1 cellular context compared by ENCODE assay signal in the genomic region with DNA sequence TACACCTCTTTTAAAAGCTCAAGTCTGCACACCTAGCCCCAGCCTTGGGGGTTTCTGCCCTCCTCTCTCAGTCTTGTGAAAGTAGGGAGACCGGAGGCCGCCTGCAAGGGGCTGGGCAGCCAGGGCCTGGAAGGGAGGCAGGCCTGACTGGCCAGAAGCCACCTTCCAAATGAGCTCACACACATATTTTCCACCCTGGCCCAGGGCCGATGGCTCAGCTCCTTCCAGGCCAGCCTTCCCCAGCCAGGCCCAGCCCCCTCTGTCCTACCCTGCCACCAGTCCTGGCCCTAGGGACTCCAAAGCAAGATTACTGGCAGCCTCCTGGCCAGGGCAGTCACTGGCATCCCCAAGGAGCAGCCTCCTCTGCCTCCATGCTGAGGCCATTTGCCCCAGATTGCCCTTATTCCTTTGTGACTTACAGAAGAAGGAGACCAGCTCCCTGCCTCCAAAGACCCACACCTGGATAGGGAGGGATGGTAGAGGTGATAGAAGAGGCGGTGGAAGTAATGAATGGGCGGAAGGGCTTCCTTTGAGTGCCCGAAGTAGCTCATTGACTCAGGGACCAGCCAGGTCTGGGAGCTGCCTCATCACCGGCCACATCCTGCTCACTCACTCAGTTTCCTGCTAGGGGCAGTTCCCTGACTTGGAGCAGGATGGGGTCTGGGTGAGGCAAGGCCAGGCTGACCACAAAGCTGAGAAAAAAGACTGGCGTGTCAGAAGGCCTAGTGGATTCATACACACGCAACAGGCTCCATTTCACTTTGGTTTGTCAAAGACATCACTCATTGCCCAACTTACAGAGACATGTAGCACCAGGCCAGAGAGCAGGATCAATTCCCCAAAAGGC.
TF ChIP-seq lines count a peak whose summit lies in the region.

No MANE protein-coding gene starts in this region.

TF ChIP-seq in IMR-90, 13 proteins besides CTCF, POLR2A, EP300 and RAD21:
- TF ChIP-seq, protein P1, sequence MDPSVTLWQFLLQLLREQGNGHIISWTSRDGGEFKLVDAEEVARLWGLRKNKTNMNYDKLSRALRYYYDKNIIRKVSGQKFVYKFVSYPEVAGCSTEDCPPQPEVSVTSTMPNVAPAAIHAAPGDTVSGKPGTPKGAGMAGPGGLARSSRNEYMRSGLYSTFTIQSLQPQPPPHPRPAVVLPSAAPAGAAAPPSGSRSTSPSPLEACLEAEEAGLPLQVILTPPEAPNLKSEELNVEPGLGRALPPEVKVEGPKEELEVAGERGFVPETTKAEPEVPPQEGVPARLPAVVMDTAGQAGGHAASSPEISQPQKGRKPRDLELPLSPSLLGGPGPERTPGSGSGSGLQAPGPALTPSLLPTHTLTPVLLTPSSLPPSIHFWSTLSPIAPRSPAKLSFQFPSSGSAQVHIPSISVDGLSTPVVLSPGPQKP (IDR thresholded peaks at IDR 0.05; ENCODE audit: borderline replicate concordance, low read depth, low read length), result no peak
- TF ChIP-seq SMC3 (IDR thresholded peaks at IDR 0.05; ENCODE audit: low read depth, low read length) (0 out of 2 replicates have a peak, but pooled peaks have one; percentile 5), BHLHE40 (IDR thresholded peaks at IDR 0.05; ENCODE audit: low read depth, low read length) (peak; percentile 5; the same call in 1 of the 2 replicates), NFE2L2 (IDR thresholded peaks at IDR 0.05; ENCODE audit: low read depth, low read length) (0 out of 2 replicates have a peak, but pooled peaks have one; percentile 13), RFX5 (IDR thresholded peaks at IDR 0.05; ENCODE audit: low read depth, low read length) (no peak), MAZ (IDR thresholded peaks at IDR 0.05; ENCODE audit: borderline replicate concordance, low read depth, low read length) (peak; percentile 36; the same call in 1 of the 2 replicates), MXI1 (IDR thresholded peaks at IDR 0.05; ENCODE audit: borderline replicate concordance, low read depth, low read length) (0 out of 2 replicates have a peak, but pooled peaks have one; percentile 29), CEBPB (IDR thresholded peaks at IDR 0.05; ENCODE audit: low read depth, low read length) (peak; percentile 94), CHD1 (IDR thresholded peaks at IDR 0.05; ENCODE audit: low read depth, low read length) (no peak), RCOR1 (IDR thresholded peaks at IDR 0.05; ENCODE audit: insufficient replicate concordance, low read length) (peak; percentile 78), FOS (IDR thresholded peaks at IDR 0.05; ENCODE audit: low read depth, low read length) (peak; percentile 72), MAFK (IDR thresholded peaks at IDR 0.05; ENCODE audit: low read depth, low read length) (no peak)
- TF ChIP-seq, protein P2, sequence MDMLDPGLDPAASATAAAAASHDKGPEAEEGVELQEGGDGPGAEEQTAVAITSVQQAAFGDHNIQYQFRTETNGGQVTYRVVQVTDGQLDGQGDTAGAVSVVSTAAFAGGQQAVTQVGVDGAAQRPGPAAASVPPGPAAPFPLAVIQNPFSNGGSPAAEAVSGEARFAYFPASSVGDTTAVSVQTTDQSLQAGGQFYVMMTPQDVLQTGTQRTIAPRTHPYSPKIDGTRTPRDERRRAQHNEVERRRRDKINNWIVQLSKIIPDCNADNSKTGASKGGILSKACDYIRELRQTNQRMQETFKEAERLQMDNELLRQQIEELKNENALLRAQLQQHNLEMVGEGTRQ (IDR thresholded peaks at IDR 0.05; ENCODE audit: low read depth, low read length), result no peak
TF ChIP-seq in IMR-90: peak in this region for 8.
